Comparison of ENCODE assay signal across 17 cellular contexts in the genomic region with DNA sequence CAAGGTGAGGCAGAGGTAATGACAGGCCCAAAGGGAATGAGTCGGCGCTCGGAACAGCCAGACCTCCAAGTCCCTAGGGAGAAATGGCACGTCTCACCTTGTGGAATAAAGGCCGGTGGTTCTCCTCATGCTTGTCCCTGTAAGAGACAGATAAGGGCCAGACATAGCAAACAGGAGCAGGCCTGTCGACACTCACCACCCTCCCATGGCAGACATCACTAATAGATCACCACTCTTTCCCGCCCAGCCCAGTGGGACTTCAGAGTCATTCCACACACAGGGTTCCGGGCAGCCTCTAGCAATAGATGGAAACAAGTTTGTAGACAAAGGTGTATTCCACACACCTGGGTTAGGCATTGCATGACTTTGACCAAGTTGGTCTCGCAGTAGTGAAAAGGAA. TPM values are rescaled to one million over a fixed set of nuclear protein-coding genes. Genes with fewer than 3 reads are reported as not detected.
DNase-seq lines count a peak whose midpoint lies in the region; ATAC-seq and TF ChIP-seq lines count a peak whose summit lies in the region.
"Had no signal": no experiment of that assay in that cellular context is flagged by ENCODE, and none has a peak within 500 bp of the region (broad histone marks: within the 10 kb centered on the region; RNA-seq: fewer than 3 reads in every experiment).

No MANE protein-coding gene starts in this region.

- no peak overlapping the region for H3K4me3 Mint-ChIP-seq in activated T-cell treated with anti-CD3 and anti-CD28 coated beads, Interleukin-2, amount 50 U/mL, for 24 hours
- peak overlapping the region; percentile 7 for H3K4me3 Mint-ChIP-seq in endothelial cell (ENCODE audit: unreplicated experiment)
- H3K4me3 Mint-ChIP-seq: CD4-positive, alpha-beta T cell had no signal

- H3K4me1 ChIP-seq in Karpas-422 (ENCODE audit: low read length) (peaks cover under 1% of the 10 kb centered on the region), smooth muscle cell (ENCODE audit: low read depth) (no peaks in the 10 kb centered on the region)
- H3K4me1 ChIP-seq: A549, HAP-1 had no signal

- H3K27ac ChIP-seq in Karpas-422 (ENCODE audit: low read length): no peak overlapping the region
- no peak overlapping the region for H3K27ac ChIP-seq in smooth muscle cell (ENCODE audit: low read depth)
- H3K27ac ChIP-seq: 22Rv1, A549, C4-2B, GM23248 had no signal

- no peak for DNase-seq in activated T-cell treated with anti-CD3 and anti-CD28 coated beads, Interleukin-2, amount 50 U/mL, for 24 hours
- no peak for DNase-seq in activated T-cell treated with anti-CD3 and anti-CD28 coated beads, Interleukin-2, amount 50 U/mL, for 48 hours
- DNase-seq in Karpas-422: peak; percentile 0
- DNase-seq in endothelial cell (ENCODE audit: low spot score): no peak
- DNase-seq in smooth muscle cell (lab: John Stamatoyannopoulos, UW; ENCODE audit: unreplicated experiment): no peak
- DNase-seq: AML-193; Caco-2; CD4-positive, alpha-beta T cell; GM23248 had no signal

- H3K36me3 ChIP-seq in Karpas-422 (ENCODE audit: insufficient read depth, low read length) (0 out of 2 replicates have a peak, but pooled peaks cover 4% of the 10 kb centered on the region), smooth muscle cell (ENCODE audit: low read depth) (no peaks in the 10 kb centered on the region)

- H3K9me3 ChIP-seq in Karpas-422 (ENCODE audit: low read length) (no peaks in the 10 kb centered on the region), smooth muscle cell (replicated peaks; ENCODE audit: low read depth) (no peaks in the 10 kb centered on the region)
- H3K9me3 ChIP-seq: A549, Caco-2, HAP-1 had no signal

- no peak overlapping the region for H3K4me3 ChIP-seq in Karpas-422 (ENCODE audit: low read length)
- H3K4me3 ChIP-seq in smooth muscle cell: no peak overlapping the region
- H3K4me3 ChIP-seq: A549, GM23248, HAP-1 had no signal

- no peaks in the 10 kb centered on the region for H3K9me2 ChIP-seq in Karpas-422 (replicated peaks; ENCODE audit: insufficient read depth, low read length)

- no peaks in the 10 kb centered on the region for H3F3A ChIP-seq in smooth muscle cell (ENCODE audit: low read depth)

- no peak overlapping the region for H3K4me2 ChIP-seq in Karpas-422 (ENCODE audit: low read depth, low read length, poor library complexity, severe bottlenecking)
- no peak overlapping the region for H3K4me2 ChIP-seq in smooth muscle cell
- H3K4me2 ChIP-seq: A549 had no signal

- H3K9ac ChIP-seq in Karpas-422 (ENCODE audit: low read length) (no peak overlapping the region), smooth muscle cell (ENCODE audit: low read depth) (no peak overlapping the region)
- H3K9ac ChIP-seq: GM23248 had no signal

- H3K36me3 Mint-ChIP-seq in activated T-cell treated with anti-CD3 and anti-CD28 coated beads, Interleukin-2, amount 50 U/mL, for 24 hours (ENCODE audit: low read depth): peaks cover 87% of the 10 kb centered on the region
- H3K36me3 Mint-ChIP-seq in endothelial cell (ENCODE audit: low read depth, unreplicated experiment): peaks cover 34% of the 10 kb centered on the region

- peaks cover under 1% of the 10 kb centered on the region for H3K79me2 ChIP-seq in Karpas-422 (ENCODE audit: low read length)
- no peaks in the 10 kb centered on the region for H3K79me2 ChIP-seq in smooth muscle cell (ENCODE audit: low read depth)

- no peak for ATAC-seq in GM21529 (IDR thresholded peaks at IDR 0.05; ENCODE audit: unreplicated experiment)

- no peaks in the 10 kb centered on the region for H3K27me3 Mint-ChIP-seq in activated T-cell treated with anti-CD3 and anti-CD28 coated beads, Interleukin-2, amount 50 U/mL, for 24 hours
- H3K27me3 Mint-ChIP-seq in endothelial cell (ENCODE audit: unreplicated experiment): peaks cover 5% of the 10 kb centered on the region
- H3K27me3 Mint-ChIP-seq: CD4-positive, alpha-beta T cell had no signal

- 89% methylated on average over 9 of the region's 9 CpGs for WGBS in smooth muscle cell (ENCODE audit: low lambda C conversion rate)

- H2AFZ ChIP-seq in Karpas-422 (ENCODE audit: low read length) (no peak overlapping the region), smooth muscle cell (ENCODE audit: low read depth) (no peak overlapping the region)
- H2AFZ ChIP-seq: GM23248 had no signal

- no peak for TF ChIP-seq CTCF in endothelial cell (IDR thresholded peaks at IDR 0.05; ENCODE audit: unreplicated experiment)
- no peak for TF ChIP-seq CTCF in smooth muscle cell (IDR thresholded peaks at IDR 0.05; ENCODE audit: borderline replicate concordance, insufficient read depth, poor library complexity, severe bottlenecking)

- H4K20me1 ChIP-seq in Karpas-422 (ENCODE audit: insufficient read depth, low read depth, low read length) (no peaks in the 10 kb centered on the region), smooth muscle cell (ENCODE audit: low read depth) (no peaks in the 10 kb centered on the region)

- H3K4me1 Mint-ChIP-seq in activated T-cell treated with anti-CD3 and anti-CD28 coated beads, Interleukin-2, amount 50 U/mL, for 24 hours (ENCODE audit: low read depth): peaks cover 14% of the 10 kb centered on the region
- H3K4me1 Mint-ChIP-seq in endothelial cell (ENCODE audit: unreplicated experiment): peaks cover 14% of the 10 kb centered on the region

- H3K27ac Mint-ChIP-seq in activated T-cell treated with anti-CD3 and anti-CD28 coated beads, Interleukin-2, amount 50 U/mL, for 24 hours: peak overlapping the region; percentile 0
- no peak overlapping the region for H3K27ac Mint-ChIP-seq in endothelial cell (ENCODE audit: unreplicated experiment)
- H3K27ac Mint-ChIP-seq: CD4-positive, alpha-beta T cell had no signal

- no peaks in the 10 kb centered on the region for H3K9me3 Mint-ChIP-seq in activated T-cell treated with anti-CD3 and anti-CD28 coated beads, Interleukin-2, amount 50 U/mL, for 24 hours
- H3K9me3 Mint-ChIP-seq in endothelial cell (ENCODE audit: unreplicated experiment): no peaks in the 10 kb centered on the region
- H3K9me3 Mint-ChIP-seq: CD4-positive, alpha-beta T cell had no signal

- H3K27me3 ChIP-seq in Karpas-422 (ENCODE audit: low read length) (no peaks in the 10 kb centered on the region), smooth muscle cell (ENCODE audit: low read depth) (no peaks in the 10 kb centered on the region)

RNA-seq across cellular contexts. Expression of gene DNPEP, which starts 6.3 kb away (rescaled TPM):
- 74.6 and 77.9 TPM in 2 replicates for total RNA-seq in Karpas-422 (2014; rRNA removed; shearing (Covaris generic); ENCODE audit: low replicate concordance)
- total RNA-seq in endothelial cell (ENCODE audit: unreplicated experiment) (49.6 TPM), smooth muscle cell (24.9 and 137 TPM in 2 replicates)
- polyA plus RNA-seq in smooth muscle cell: 48.1 and 61.8 TPM in 2 replicates

RNA-seq across cellular contexts. Expression of gene DES, which starts 36.7 kb away (rescaled TPM):
- total RNA-seq in Karpas-422 (2014; rRNA removed; shearing (Covaris generic); ENCODE audit: low replicate concordance): not detected in 2 replicates
- 0.10 TPM for total RNA-seq in endothelial cell (ENCODE audit: unreplicated experiment)
- 103 and 127 TPM in 2 replicates for total RNA-seq in smooth muscle cell
- polyA plus RNA-seq in smooth muscle cell: 106 and 109 TPM in 2 replicates
- total RNA-seq: Caco-2; CD4-positive, alpha-beta T cell; HT-29 had no signal

RNA-seq across cellular contexts. Expression of gene RESP18, which starts 48.9 kb away (rescaled TPM):
- not detected in 2 replicates for total RNA-seq in Karpas-422 (2014; rRNA removed; shearing (Covaris generic); ENCODE audit: low replicate concordance)
- total RNA-seq in endothelial cell (ENCODE audit: unreplicated experiment) (not detected), smooth muscle cell (not detected in 2 replicates)
- polyA plus RNA-seq in smooth muscle cell: not detected in 2 replicates
- total RNA-seq: Caco-2; CD4-positive, alpha-beta T cell; GM23248; H4; HT-29 had no signal
- polyA plus RNA-seq: A549, BJ, GM23248 had no signal

RNA-seq across cellular contexts. Expression of gene SPEG, which starts 53.2 kb away (rescaled TPM):
- not detected in 2 replicates for total RNA-seq in Karpas-422 (2014; rRNA removed; shearing (Covaris generic); ENCODE audit: low replicate concordance)
- total RNA-seq in endothelial cell (ENCODE audit: unreplicated experiment) (6.1 TPM), smooth muscle cell (14.9 and 38.8 TPM in 2 replicates)
- polyA plus RNA-seq in smooth muscle cell: 37.8 and 40.5 TPM in 2 replicates

Comparison
In these comparisons a context has a peak if more than half of its experiments do, and no peak if none do; other contexts are left out.
1. RNA of gene DES, which starts 36.7 kb away (total RNA-seq): 103 to 127 TPM in smooth muscle cell; 0.10 TPM in endothelial cell (single experiment) and not detected in Karpas-422; every median in the first group is over 10 times any median in the second.